ENCODE assay signal across 8 cellular contexts in the genomic region with DNA sequence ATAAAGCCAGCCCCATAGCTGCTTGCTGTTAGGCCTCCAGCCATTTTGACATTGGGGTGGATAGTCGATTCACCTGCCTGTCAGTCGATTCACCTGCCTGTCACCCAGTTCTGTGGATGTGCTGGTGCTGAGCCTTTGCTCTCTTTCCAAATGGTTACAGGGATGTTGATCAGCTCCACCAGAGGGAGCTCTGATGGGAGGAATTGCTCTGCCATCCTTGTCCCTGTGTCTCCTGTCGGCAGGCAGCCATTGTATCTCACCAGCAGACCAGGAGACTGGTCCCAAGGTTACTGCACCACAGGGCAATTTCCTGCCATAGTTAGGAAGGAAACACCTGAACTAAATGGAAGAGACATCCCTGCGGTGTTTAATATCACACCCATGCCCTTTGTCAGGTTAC. TPM values are rescaled to one million over a fixed set of nuclear protein-coding genes. Genes with fewer than 3 reads are reported as not detected.
A peak's percentile ranks its signal among the peaks of the same experiment; 100 is the strongest.
DNase-seq lines count a peak whose midpoint lies in the region; ATAC-seq and TF ChIP-seq lines count a peak whose summit lies in the region.

No MANE protein-coding gene starts in this region.

- peak; percentile 65 for TF ChIP-seq CTCF in NB4 (IDR thresholded peaks at IDR 0.05; ENCODE audit: low read depth, low read length)
- TF ChIP-seq CTCF in astrocyte of the cerebellum (IDR thresholded peaks at IDR 0.05; ENCODE audit: low read depth, low read length, missing control alignments) = peak; percentile 65

- DNase-seq in activated naive CD4-positive, alpha-beta T cell treated with Interleukin-2 at 50 U/mL for 16 hours = no peak
- DNase-seq in NB4 (ENCODE audit: low read depth) (peak; percentile 45), astrocyte of the cerebellum (ENCODE audit: low read depth) (no peak), left colon (peak in 1 of 2 donors; percentile 56)

- intact Hi-C loops in left colon (cut with DNase I, micrococcal nuclease) = loop anchor here in 1 of 2 donors (5.0 kb wide), 1 partner anchor 34 kb away; the partner anchor contains the start of gene DTX4

- in situ Hi-C loops in astrocyte of the cerebellum (cut with HindIII; ENCODE audit: low sequenced_read_pairs) = no loop called here

- H3K4me1 Mint-ChIP-seq in activated naive CD4-positive, alpha-beta T cell treated with anti-CD3 and anti-CD28 coated beads, Interleukin-2, amount 50 U/mL, for 24 hours = peaks cover 30% of the 10 kb centered on the region

- H3K4me3 Mint-ChIP-seq in activated naive CD4-positive, alpha-beta T cell treated with anti-CD3 and anti-CD28 coated beads, Interleukin-2, amount 50 U/mL, for 24 hours = peak overlapping the region; percentile 11

- TF ChIP-seq POLR2A in NB4 (IDR thresholded peaks at IDR 0.05; ENCODE audit: extremely low read depth, insufficient read length) = no peak

- H3K4me3 ChIP-seq in NB4 (ENCODE audit: low read depth, low read length) (no peak overlapping the region), astrocyte of the cerebellum (ENCODE audit: low read depth, low read length) (no peak overlapping the region)

- no peak overlapping the region for H3K27ac Mint-ChIP-seq in activated naive CD4-positive, alpha-beta T cell treated with anti-CD3 and anti-CD28 coated beads, Interleukin-2, amount 50 U/mL, for 24 hours

- H3K9me3 Mint-ChIP-seq in activated naive CD4-positive, alpha-beta T cell treated with anti-CD3 and anti-CD28 coated beads, Interleukin-2, amount 50 U/mL, for 24 hours = no peaks in the 10 kb centered on the region

- H3K27me3 Mint-ChIP-seq in activated naive CD4-positive, alpha-beta T cell treated with anti-CD3 and anti-CD28 coated beads, Interleukin-2, amount 50 U/mL, for 24 hours = peaks cover under 1% of the 10 kb centered on the region

- no peaks in the 10 kb centered on the region for H3K36me3 Mint-ChIP-seq in activated naive CD4-positive, alpha-beta T cell treated with anti-CD3 and anti-CD28 coated beads, Interleukin-2, amount 50 U/mL, for 24 hours

- ATAC-seq in left colon (peak; percentile 70), GM21737 (IDR thresholded peaks at IDR 0.05; ENCODE audit: unreplicated experiment) (no peak), HG02610 (IDR thresholded peaks at IDR 0.05; ENCODE audit: unreplicated experiment) (no peak), GM18517 (IDR thresholded peaks at IDR 0.05; ENCODE audit: unreplicated experiment) (no peak)

RNA-seq across cellular contexts. Expression of gene MPEG1, which starts 6.1 kb away (rescaled TPM):
- 10 to 100 TPM in 1 of 2 donors, 1 to 10 TPM in 1; 5.0 to 24.2 TPM for total RNA-seq in left colon

RNA-seq across cellular contexts. Expression of gene DTX4, which starts 34.7 kb away (rescaled TPM):
- total RNA-seq in left colon = 10 to 100 TPM; 58.4 to 62.4 TPM
